12 cellular contexts compared by ENCODE assay signal in genomic region chr1:196115641-196116040, GRCh38.
DNase-seq lines count a peak whose midpoint lies in the region; ATAC-seq and TF ChIP-seq lines count a peak whose summit lies in the region.
"Had no signal": no experiment of that assay in that cellular context is flagged by ENCODE, and none has a peak within 500 bp of the region (broad histone marks: within the 10 kb centered on the region; RNA-seq: fewer than 3 reads in every experiment).

No MANE protein-coding gene starts in this region.

- H2AFZ ChIP-seq in SK-N-SH (ENCODE audit: low read depth) = no peak overlapping the region
- H2AFZ ChIP-seq: parathyroid adenoma had no signal

- peak; percentile 53; the same call in 2 of the 3 replicates for ATAC-seq in SK-N-SH treated with all-trans-retinoic acid at 6 μM for 48 hours
- ATAC-seq in stimulated activated naive CD8-positive, alpha-beta T cell treated with anti-CD3 and anti-CD28 coated beads, Interleukin-15, Interleukin-2, amounts not matched to agents 100 U/mL and 50 U/mL, for 24 hours = no peak
- no peak for ATAC-seq in HG03378 (IDR thresholded peaks at IDR 0.05; ENCODE audit: unreplicated experiment)
- ATAC-seq: activated CD8-positive, alpha-beta memory T cell treated with anti-CD3 and anti-CD28 coated beads, Interleukin-2, amount 10 ng/mL, durations not matched to agents 7 days and 5 days had no signal

- no peaks in the 10 kb centered on the region for H3K27me3 ChIP-seq in SK-N-SH (ENCODE audit: insufficient read depth)
- no peaks in the 10 kb centered on the region for H3K27me3 ChIP-seq in kidney epithelial cell (ENCODE audit: control insufficient read depth, insufficient read depth, low read length)
- H3K27me3 ChIP-seq: SJSA1 had no signal

- 14% methylated on average over 2 of the region's 2 CpGs for WGBS in SK-N-SH (ENCODE audit: low lambda C conversion rate)

- no peak for TF ChIP-seq RAD21 in SK-N-SH (IDR thresholded peaks at IDR 0.05; ENCODE audit: low read length)

- H3K4me1 ChIP-seq in SK-N-SH (ENCODE audit: control insufficient read depth in 1 of 2, insufficient read depth in 2 of 2, low read depth in 1 of 2, low read length in 1 of 2) = no peaks in the 10 kb centered on the region
- H3K4me1 ChIP-seq: parathyroid adenoma, SJSA1 had no signal

- POLR2A ChIA-PET in SK-N-SH (lab: Yijun Ruan, JAX) = no interaction called here

- CTCF ChIA-PET in SK-N-SH (lab: Yijun Ruan, JAX) = no interaction called here

- no peaks in the 10 kb centered on the region for H3K9me2 ChIP-seq in SK-N-SH

- TF ChIP-seq CTCF in SK-N-SH (IDR thresholded peaks at IDR 0.05) = no peak
- TF ChIP-seq CTCF in coronary artery (IDR thresholded peaks at IDR 0.05) = no peak
- TF ChIP-seq CTCF in kidney epithelial cell (IDR thresholded peaks at IDR 0.05; ENCODE audit: insufficient read depth, low read length, poor library complexity, severe bottlenecking) = no peak

- no peak for TF ChIP-seq EP300 in SK-N-SH (IDR thresholded peaks at IDR 0.05; ENCODE audit: borderline replicate concordance in 1 of 2, low read depth in 1 of 2, low read length in 1 of 2)

- DNase-seq in SK-N-SH = no peak
- DNase-seq in coronary artery (ENCODE audit: low spot score) = peak; percentile 78
- DNase-seq in kidney epithelial cell (ENCODE audit: low read depth) = peak; percentile 37
- DNase-seq in activated CD8-positive, alpha-beta memory T cell treated with anti-CD3 and anti-CD28 coated beads for 24 hours = no peak
- no peak for DNase-seq in activated CD4-positive, alpha-beta T cell treated with anti-CD3 and anti-CD28 coated beads, Interleukin-2, amount 50 U/mL, for 4 hours
- DNase-seq in stimulated activated naive CD8-positive, alpha-beta T cell treated with anti-CD3 and anti-CD28 coated beads, Interleukin-15, Interleukin-2, amounts not matched to agents 100 U/mL and 50 U/mL, for 24 hours = no peak
- DNase-seq: activated CD8-positive, alpha-beta memory T cell treated with anti-CD3 and anti-CD28 coated beads, Interleukin-2, amount 10 ng/mL, durations not matched to agents 7 days and 5 days; NCI-H1417 treated with DMSO at 0.1 percent for 48 hours had no signal

- no peaks in the 10 kb centered on the region for H4K20me1 ChIP-seq in SK-N-SH (ENCODE audit: insufficient read depth)

- no peaks in the 10 kb centered on the region for H3K9me3 ChIP-seq in SK-N-SH
- H3K9me3 ChIP-seq: SJSA1 had no signal

- H3K4me2 ChIP-seq in SK-N-SH = no peak overlapping the region

- H3K79me2 ChIP-seq in SK-N-SH (ENCODE audit: insufficient read depth) = no peaks in the 10 kb centered on the region
- H3K79me2 ChIP-seq: parathyroid adenoma had no signal

- no peak overlapping the region for H3K9ac ChIP-seq in SK-N-SH
- H3K9ac ChIP-seq: parathyroid adenoma had no signal

- H3K36me3 ChIP-seq in SK-N-SH (replicated peaks in 1 of 2; ENCODE audit: control insufficient read depth in 1 of 2, insufficient read depth in 2 of 2, low read length in 1 of 2) (no peaks in the 10 kb centered on the region), kidney epithelial cell (ENCODE audit: control insufficient read depth, insufficient read depth, low read length) (no peaks in the 10 kb centered on the region)
- H3K36me3 ChIP-seq: SJSA1 had no signal

- H3F3A ChIP-seq in SK-N-SH (replicated peaks; ENCODE audit: insufficient read depth) = no peaks in the 10 kb centered on the region

- H3K27ac ChIP-seq in SK-N-SH (ENCODE audit: low read depth in 2 of 2, low read length in 1 of 2) (no peak overlapping the region), coronary artery (no peak overlapping the region)
- H3K27ac ChIP-seq: parathyroid adenoma, SJSA1 had no signal

- H3K4me3 ChIP-seq in SK-N-SH (ENCODE audit: low read depth in 2 of 2, low read length in 1 of 2) (no peak overlapping the region), coronary artery (no peak overlapping the region), kidney epithelial cell (ENCODE audit: low read depth, low read length) (no peak overlapping the region)
- H3K4me3 ChIP-seq: SJSA1 had no signal

TF ChIP-seq in SK-N-SH treated with all-trans-retinoic acid at 6 μM for 48 hours, 23 proteins besides CTCF, POLR2A, EP300 and RAD21 (continues in another document):
- no peak for TF ChIP-seq ESRRG (CRISPR knock-in tag; IDR thresholded peaks at IDR 0.05)
- TF ChIP-seq BACH2 (CRISPR knock-in tag; IDR thresholded peaks at IDR 0.05; ENCODE audit: borderline replicate concordance) = no peak
- TF ChIP-seq CSRNP3 (CRISPR knock-in tag; IDR thresholded peaks at IDR 0.05) = no peak
- no peak for TF ChIP-seq SNAI2 (CRISPR knock-in tag; IDR thresholded peaks at IDR 0.05)
- no peak for TF ChIP-seq ZC3H10 (CRISPR knock-in tag; IDR thresholded peaks at IDR 0.05)
- TF ChIP-seq POU6F1 (CRISPR knock-in tag; IDR thresholded peaks at IDR 0.05; ENCODE audit: borderline replicate concordance, low read depth) = no peak

TF ChIP-seq in SK-N-SH, 30 proteins besides CTCF, POLR2A, EP300 and RAD21 (continues in another document):
- TF ChIP-seq EZH2phosphoT487 (IDR thresholded peaks at IDR 0.05; ENCODE audit: borderline replicate concordance, low read depth) (no peak), TCF12 (IDR thresholded peaks at IDR 0.05) (no peak), TAF1 (IDR thresholded peaks at IDR 0.05; ENCODE audit: borderline replicate concordance, low read depth, low read length) (no peak), RXRA (IDR thresholded peaks at IDR 0.05; ENCODE audit: borderline replicate concordance, low read depth) (no peak), GATA2 (CRISPR knock-in tag; IDR thresholded peaks at IDR 0.05) (no peak), MEF2A (IDR thresholded peaks at IDR 0.05; ENCODE audit: borderline replicate concordance, low read depth) (no peak), RCOR1 (IDR thresholded peaks at IDR 0.05; ENCODE audit: low read length) (no peak), POLR2AphosphoS5 (IDR thresholded peaks at IDR 0.05; ENCODE audit: low read depth, low read length) (no peak), IRF3 (IDR thresholded peaks at IDR 0.05; ENCODE audit: low read depth, low read length) (no peak), ZBTB33 (IDR thresholded peaks at IDR 0.05; ENCODE audit: borderline replicate concordance, low read depth) (no peak), USF1 (IDR thresholded peaks at IDR 0.05; ENCODE audit: borderline replicate concordance, low read depth) (no peak), RFX5 (IDR thresholded peaks at IDR 0.05; ENCODE audit: low read length) (no peak), SMC3 (IDR thresholded peaks at IDR 0.05; ENCODE audit: low read depth, low read length) (no peak), NRF1 (IDR thresholded peaks at IDR 0.05; ENCODE audit: low read depth, low read length) (no peak), JUND (IDR thresholded peaks at IDR 0.05) (no peak), FOSL2 (IDR thresholded peaks at IDR 0.05; ENCODE audit: borderline replicate concordance, low read depth) (no peak), MAX (IDR thresholded peaks at IDR 0.05; ENCODE audit: low read depth) (no peak), ELF1 (IDR thresholded peaks at IDR 0.05) (no peak)

Comparison
In these comparisons a context has a peak if more than half of its experiments do, and no peak if none do; other contexts are left out.
1. DNase-seq: peak in coronary artery (single experiment) and kidney epithelial cell (single experiment); none in SK-N-SH (single experiment), activated CD8-positive, alpha-beta memory T cell treated with anti-CD3 and anti-CD28 coated beads for 24 hours (single experiment), activated CD4-positive, alpha-beta T cell treated with anti-CD3 and anti-CD28 coated beads, Interleukin-2, amount 50 U/mL, for 4 hours (0 of 2) and stimulated activated naive CD8-positive, alpha-beta T cell treated with anti-CD3 and anti-CD28 coated beads, Interleukin-15, Interleukin-2, amounts not matched to agents 100 U/mL and 50 U/mL, for 24 hours (single experiment).